Comparison of ENCODE assay signal across 8 cellular contexts in the genomic region with DNA sequence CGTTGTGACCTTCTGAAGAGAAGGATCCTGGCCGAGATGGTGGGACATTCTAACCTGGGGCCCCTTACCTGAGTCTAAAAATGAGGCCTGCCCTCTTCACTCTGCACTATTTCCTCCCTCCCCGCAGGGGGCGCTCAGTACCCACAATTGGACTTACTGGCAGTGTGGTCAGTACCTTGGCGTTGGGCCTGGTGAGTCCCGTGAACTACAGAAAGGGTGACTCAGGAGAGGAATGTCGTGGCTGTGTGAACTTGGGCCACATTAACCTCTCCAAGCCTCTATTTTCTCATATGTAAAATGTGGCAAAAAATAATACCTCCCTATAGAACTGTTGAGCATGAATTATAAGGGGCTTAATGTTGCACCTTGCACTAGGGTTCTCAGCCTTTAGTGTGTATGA. TPM values are rescaled to one million over a fixed set of nuclear protein-coding genes. Genes with fewer than 3 reads are reported as not detected.
DNase-seq lines count a peak whose midpoint lies in the region; ATAC-seq and TF ChIP-seq lines count a peak whose summit lies in the region.

No MANE protein-coding gene starts in this region.

- no peak overlapping the region for H3K27ac ChIP-seq in CD4-positive, alpha-beta memory T cell (ENCODE audit: low read depth, low read length)
- H3K27ac ChIP-seq in H9 (ENCODE audit: insufficient read length, low read depth, low read length): no peak overlapping the region
- peak overlapping the region; percentile 51 to 70 (median 55) for H3K27ac ChIP-seq in right lobe of liver

- no peak overlapping the region for H3K9ac ChIP-seq in H9 (ENCODE audit: extremely low read depth, insufficient read length, low read length)

- H3K4me1 Mint-ChIP-seq in CD4-positive, alpha-beta memory T cell: peaks cover 15 to 30% (median 21%) of the 10 kb centered on the region in 4 donors
- H3K4me1 Mint-ChIP-seq in H9: peaks cover 11 to 12% of the 10 kb centered on the region in 2 experiments
- peaks cover 31% of the 10 kb centered on the region for H3K4me1 Mint-ChIP-seq in dendritic cell treated with granulocyte-macrophage colony-stimulating factor and Interleukin-4, amounts not matched to agents 40 ng/mL and 50 ng/mL, for 4 days (ENCODE audit: low read depth)

- no peak overlapping the region for H2BK120ac ChIP-seq in H9 (ENCODE audit: low read depth, low read length, poor library complexity, severe bottlenecking)

- H3K4me1 ChIP-seq in CD4-positive, alpha-beta memory T cell (ENCODE audit: insufficient read depth, low read length): peaks cover 19% of the 10 kb centered on the region
- H3K4me1 ChIP-seq in H9 (ENCODE audit: insufficient read depth, low read length) (no peaks in the 10 kb centered on the region), right lobe of liver (peaks cover 0 to 27% (median 7%) of the 10 kb centered on the region in 4 donors)

- H3K14ac ChIP-seq in H9 (ENCODE audit: insufficient read depth, low read length): no peak overlapping the region

- H3K27ac Mint-ChIP-seq in CD4-positive, alpha-beta memory T cell: peak overlapping the region in 4 of 7 donors; percentile 13 to 89 (median 64)
- peak overlapping the region in 1 of 3 experiments; percentile 67; a peak in 1 of 7 replicates for H3K27ac Mint-ChIP-seq in H9
- H3K27ac Mint-ChIP-seq in dendritic cell treated with granulocyte-macrophage colony-stimulating factor and Interleukin-4, amounts not matched to agents 40 ng/mL and 50 ng/mL, for 4 days: peak overlapping the region; percentile 63

- H2BK5ac ChIP-seq in H9 (ENCODE audit: insufficient read length, low read length): no peak overlapping the region

- no peak overlapping the region for H2BK20ac ChIP-seq in H9 (ENCODE audit: low read depth, low read length, poor library complexity, severe bottlenecking)

- H3K36me3 ChIP-seq in CD4-positive, alpha-beta memory T cell (ENCODE audit: insufficient read depth, low read length): peaks cover 32% of the 10 kb centered on the region
- H3K36me3 ChIP-seq in right lobe of liver: peaks cover 0 to 21% (median 8%) of the 10 kb centered on the region in 4 donors

- H4K5ac ChIP-seq in H9 (ENCODE audit: insufficient read length, low read depth, low read length): no peak overlapping the region

- no peak overlapping the region for H3K4me3 ChIP-seq in CD4-positive, alpha-beta memory T cell (ENCODE audit: low read length in 2 of 2)
- no peak overlapping the region for H3K4me3 ChIP-seq in right lobe of liver

- H4K91ac ChIP-seq in H9 (ENCODE audit: insufficient read length, low read depth, low read length): no peak overlapping the region

- no peaks in the 10 kb centered on the region for H4K20me1 ChIP-seq in H9 (ENCODE audit: control insufficient read depth, insufficient read depth, insufficient read length)

- H2AFZ ChIP-seq in H9 (ENCODE audit: low read length): no peak overlapping the region

- no peak overlapping the region for H3K18ac ChIP-seq in H9 (ENCODE audit: insufficient read length, low read depth, low read length)

- no peak overlapping the region for H2BK12ac ChIP-seq in H9 (ENCODE audit: insufficient read length, low read depth, low read length)

- CTCF ChIA-PET in CD4-positive, alpha-beta memory T cell (lab: Charles Lee; ENCODE audit: partially characterized antibody): interaction anchor here (1.0 to 4.7 kb wide), 9 partner anchors 9 to 144 kb away, joined by 3 to 32 read pairs (median 4); no protein-coding TSS in a partner anchor

- TF ChIP-seq CTCF in H9 (conservative IDR thresholded peaks at IDR 0.05) (peak; percentile 92), right lobe of liver (IDR thresholded peaks at IDR 0.05) (peak; percentile 83 to 95 (median 92))

- no peaks in the 10 kb centered on the region for H3K79me1 ChIP-seq in H9 (ENCODE audit: insufficient read depth, low read depth, low read length, poor library complexity, severe bottlenecking)

- intact Hi-C loops in CD4-positive, alpha-beta memory T cell (cut with micrococcal nuclease): loop anchor here (1.0 to 2.0 kb wide), 2 partner anchors 144 to 360 kb away; no protein-coding TSS in a partner anchor
- intact Hi-C loops in dendritic cell treated with granulocyte-macrophage colony-stimulating factor and Interleukin-4, amounts not matched to agents 40 ng/mL and 50 ng/mL, for 4 days (cut with micrococcal nuclease): loop anchor here (5.0 to 10.0 kb wide), 2 partner anchors 145 to 212 kb away; no protein-coding TSS in a partner anchor
- intact Hi-C loops in right lobe of liver (cut with DNase I): loop anchor here in 1 of 2 donors (10.0 kb wide), 1 partner anchor 128 kb away; no protein-coding TSS in a partner anchor

- no peak overlapping the region for H3K23ac ChIP-seq in H9 (ENCODE audit: insufficient read length, low read depth, low read length)

- H2AK5ac ChIP-seq in H9 (ENCODE audit: insufficient read length, low read length): no peak overlapping the region

- no peaks in the 10 kb centered on the region for H3K23me2 ChIP-seq in H9 (ENCODE audit: insufficient read length, low read depth, low read length, poor library complexity, severe bottlenecking)

- no peak overlapping the region for H3K4me2 ChIP-seq in H9 (ENCODE audit: insufficient read depth, insufficient read length, low read length)

- peak overlapping the region in 1 of 8 donors; percentile 13 for H3K4me3 Mint-ChIP-seq in CD4-positive, alpha-beta memory T cell
- no peak overlapping the region for H3K4me3 Mint-ChIP-seq in H9
- no peak overlapping the region for H3K4me3 Mint-ChIP-seq in dendritic cell treated with granulocyte-macrophage colony-stimulating factor and Interleukin-4, amounts not matched to agents 40 ng/mL and 50 ng/mL, for 4 days

- H3K56ac ChIP-seq in H9 (ENCODE audit: insufficient read length, low read depth, low read length): no peak overlapping the region

- no peak overlapping the region for H3T11ph ChIP-seq in H9 (ENCODE audit: low read length)

- no peak for TF ChIP-seq POLR2A in right lobe of liver (IDR thresholded peaks at IDR 0.05)

- no peaks in the 10 kb centered on the region for H3K9me3 Mint-ChIP-seq in CD4-positive, alpha-beta memory T cell
- H3K9me3 Mint-ChIP-seq in H9: no peaks in the 10 kb centered on the region
- H3K9me3 Mint-ChIP-seq in dendritic cell treated with granulocyte-macrophage colony-stimulating factor and Interleukin-4, amounts not matched to agents 40 ng/mL and 50 ng/mL, for 4 days: no peaks in the 10 kb centered on the region

- H4K8ac ChIP-seq in H9 (replicated peaks; ENCODE audit: insufficient read length, low read depth, low read length): no peak overlapping the region

- WGBS in H9 (ENCODE audit: extremely low coverage, insufficient read length, low lambda C conversion rate): no CpG with 5 or more reads among the region's 7 CpGs
- 0% methylated on average over 7 of the region's 7 CpGs for whole genome bisulfite sequencing in right lobe of liver (ENCODE audit: insufficient coverage, low coverage, low lambda C conversion rate, missing lambda C conversion rate)

- H3K36me3 Mint-ChIP-seq in CD4-positive, alpha-beta memory T cell: peaks cover 4 to 47% of the 10 kb centered on the region in 2 donors
- H3K36me3 Mint-ChIP-seq in H9 (ENCODE audit: insufficient read depth in 1 of 3, low read depth in 3 of 3): peaks cover 2 to 37% (median 36%) of the 10 kb centered on the region in 3 experiments
- peaks cover 57% of the 10 kb centered on the region for H3K36me3 Mint-ChIP-seq in dendritic cell treated with granulocyte-macrophage colony-stimulating factor and Interleukin-4, amounts not matched to agents 40 ng/mL and 50 ng/mL, for 4 days (ENCODE audit: low read depth)

- peak; percentile 72 to 73 (median 72) for ATAC-seq in right lobe of liver
- ATAC-seq in GM19455 (IDR thresholded peaks at IDR 0.05; ENCODE audit: unreplicated experiment): no peak

- no peak overlapping the region for H2BK15ac ChIP-seq in H9 (ENCODE audit: low read depth, low read length)

- no peaks in the 10 kb centered on the region for H3K27me3 Mint-ChIP-seq in CD4-positive, alpha-beta memory T cell
- H3K27me3 Mint-ChIP-seq in H9 (ENCODE audit: low read depth): peaks cover 5% of the 10 kb centered on the region
- no peaks in the 10 kb centered on the region for H3K27me3 Mint-ChIP-seq in dendritic cell treated with granulocyte-macrophage colony-stimulating factor and Interleukin-4, amounts not matched to agents 40 ng/mL and 50 ng/mL, for 4 days

- POLR2A ChIA-PET in CD4-positive, alpha-beta memory T cell (lab: Charles Lee; ENCODE audit: partially characterized antibody): no interaction called here

- no peaks in the 10 kb centered on the region for H3K27me3 ChIP-seq in CD4-positive, alpha-beta memory T cell (ENCODE audit: insufficient read depth, low read length)
- H3K27me3 ChIP-seq in H9 (ENCODE audit: insufficient read depth, low read length) (no peaks in the 10 kb centered on the region), right lobe of liver (no peaks in the 10 kb centered on the region)

- H3K4ac ChIP-seq in H9 (ENCODE audit: low read depth, low read length): no peak overlapping the region

- H3K79me2 ChIP-seq in H9 (ENCODE audit: insufficient read depth, low read length): no peaks in the 10 kb centered on the region

- H3K9me3 ChIP-seq in CD4-positive, alpha-beta memory T cell (ENCODE audit: control insufficient read depth in 1 of 2, low read length in 2 of 2): no peaks in the 10 kb centered on the region
- no peaks in the 10 kb centered on the region for H3K9me3 ChIP-seq in H9 (ENCODE audit: control insufficient read depth, low read depth, low read length)
- no peaks in the 10 kb centered on the region for H3K9me3 ChIP-seq in right lobe of liver

- DNase-seq in CD4-positive, alpha-beta memory T cell: peak; percentile 62 to 72 (median 68)
- DNase-seq in H9: peak; percentile 94
- peak; percentile 90 for DNase-seq in NCI-H510A treated with DMSO at 0.1 percent for 48 hours (lab: John Stamatoyannopoulos, UW)
- DNase-seq in activated CD4-positive, alpha-beta T cell treated with anti-CD3 and anti-CD28 coated beads, Interleukin-2, amount 50 U/mL, for 1 hour: peak; percentile 71
- DNase-seq in right lobe of liver: peak; percentile 94 to 96 (median 96)
- DNase-seq in stimulated activated CD4-positive, alpha-beta T cell treated with anti-CD3 and anti-CD28 coated beads, Interleukin-4, amount 100 ng/mL, for 1 hour: peak; percentile 73

RNA-seq across cellular contexts. Expression of gene RSAD1, which starts 3.9 kb away (rescaled TPM):
- total RNA-seq in CD4-positive, alpha-beta memory T cell: 10 to 100 TPM; 81.1 to 86.0 TPM
- 10 to 100 TPM; 58.3 to 72.8 TPM for polyA plus RNA-seq in CD4-positive, alpha-beta memory T cell
- total RNA-seq in H9 (2021): 27.9 and 29.6 TPM in 2 replicates
- 10 to 100 TPM; 17.9 to 26.6 (median 23.4) TPM for total RNA-seq in right lobe of liver

RNA-seq across cellular contexts. Expression of gene CHAD, which starts 13.8 kb away (rescaled TPM):
- not detected for total RNA-seq in CD4-positive, alpha-beta memory T cell
- under 1 TPM in 1 of 2 donors, not detected in 1; 0.64 TPM for polyA plus RNA-seq in CD4-positive, alpha-beta memory T cell
- total RNA-seq in H9 (2021) (0.46 and 0.57 TPM in 2 replicates), right lobe of liver (10 to 100 TPM in 2 of 6 experiments, 1 to 10 TPM in 4; 1.0 to 11.3 (median 3.8) TPM)

RNA-seq across cellular contexts. Expression of gene MYCBPAP, which starts 25.7 kb away (rescaled TPM):
- total RNA-seq in CD4-positive, alpha-beta memory T cell: 1 to 10 TPM; 5.3 to 6.8 TPM
- polyA plus RNA-seq in CD4-positive, alpha-beta memory T cell: under 1 TPM in 1 of 2 donors, not detected in 1; 0.24 TPM
- total RNA-seq in H9 (2021) (1.7 and 1.9 TPM in 2 replicates), right lobe of liver (under 1 TPM in 1 of 6 experiments, not detected in 5; 0.51 TPM)

RNA-seq across cellular contexts. Expression of gene EPN3, which starts 50.0 kb away (rescaled TPM):
- not detected for total RNA-seq in CD4-positive, alpha-beta memory T cell
- polyA plus RNA-seq in CD4-positive, alpha-beta memory T cell: not detected
- total RNA-seq in H9 (2021) (1.9 and 2.2 TPM in 2 replicates), right lobe of liver (under 1 TPM in 2 of 6 experiments, not detected in 4; 0.06 to 0.27 TPM)

RNA-seq across cellular contexts. Expression of gene ACSF2, which starts 56.5 kb away (rescaled TPM):
- total RNA-seq in CD4-positive, alpha-beta memory T cell: 10 to 100 TPM; 20.8 to 24.8 TPM
- polyA plus RNA-seq in CD4-positive, alpha-beta memory T cell: 1 to 10 TPM; 1.7 to 2.4 TPM
- total RNA-seq in H9 (2021) (12.2 TPM in 2 replicates), right lobe of liver (10 to 100 TPM; 25.1 to 60.9 (median 36.9) TPM)

Comparison
In these comparisons a context has a peak if more than half of its experiments do, and no peak if none do; other contexts are left out.
1. H3K27ac ChIP-seq: peak in right lobe of liver (3 of 3); none in CD4-positive, alpha-beta memory T cell (single experiment) and H9 (single experiment).
2. Peak in every context shown above with its lines, with median percentiles within 50 percentile points of each other: DNase-seq.